ENCODE assay signal across 13 cellular contexts in the genomic region with DNA sequence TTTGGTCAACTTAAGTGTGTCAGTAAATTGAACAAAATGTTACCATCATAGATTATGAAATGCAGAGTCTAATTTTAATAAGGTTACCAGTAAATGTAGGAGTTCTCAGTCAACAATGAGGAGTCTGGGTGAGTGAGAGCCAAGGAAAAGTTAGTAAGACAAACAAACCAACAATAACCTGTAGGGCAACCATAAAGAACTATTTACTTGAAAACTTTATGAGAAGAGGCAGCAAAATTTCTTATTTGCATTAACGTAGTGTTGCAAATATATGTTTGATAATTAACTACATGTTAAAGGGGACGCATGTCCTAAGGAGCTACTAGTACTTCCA.
DNase-seq lines count a peak whose midpoint lies in the region; TF ChIP-seq lines count a peak whose summit lies in the region.
"Had no signal": no experiment of that assay in that cellular context is flagged by ENCODE, and none has a peak within 500 bp of the region (broad histone marks: within the 10 kb centered on the region; RNA-seq: fewer than 3 reads in every experiment).

No MANE protein-coding gene starts in this region.

- H3K9ac ChIP-seq in adipocyte (ENCODE audit: low read length), result no peak overlapping the region
- H3K9ac ChIP-seq: BLaER1 treated with 17β-estradiol and CSF1 and Interleukin-3, amounts not matched to agents 10 nM and 100 nM had no signal

- H3K27me3 ChIP-seq in adipocyte (replicated peaks; ENCODE audit: control insufficient read depth, insufficient read depth, low read length) (no peaks in the 10 kb centered on the region), MG63 (no peaks in the 10 kb centered on the region)
- H3K27me3 ChIP-seq: BLaER1 treated with 17β-estradiol and CSF1 and Interleukin-3, amounts not matched to agents 10 nM and 100 nM had no signal

- H3K36me3 ChIP-seq in adipocyte (ENCODE audit: control insufficient read depth, insufficient read depth, low read length, severe bottlenecking), result no peaks in the 10 kb centered on the region
- no peaks in the 10 kb centered on the region for H3K36me3 ChIP-seq in MG63
- H3K36me3 ChIP-seq: BLaER1 treated with 17β-estradiol and CSF1 and Interleukin-3, amounts not matched to agents 10 nM and 100 nM had no signal

- H3K9me3 ChIP-seq in adipocyte (ENCODE audit: control insufficient read depth, low read length) (no peaks in the 10 kb centered on the region), MG63 (no peaks in the 10 kb centered on the region)

- no peak for TF ChIP-seq CTCF in 22Rv1 (IDR thresholded peaks at IDR 0.05)
- TF ChIP-seq CTCF in LNCaP clone FGC (IDR thresholded peaks at IDR 0.05; ENCODE audit: control insufficient read depth, extremely low read depth, insufficient read depth), result no peak
- no peak for TF ChIP-seq CTCF in osteocyte (IDR thresholded peaks at IDR 0.05)

- no peak overlapping the region for H3K4me3 ChIP-seq in LNCaP clone FGC (ENCODE audit: low read depth, low read length)
- H3K4me3 ChIP-seq in adipocyte (ENCODE audit: low read length), result no peak overlapping the region
- H3K4me3 ChIP-seq in MG63, result no peak overlapping the region
- H3K4me3 ChIP-seq: BLaER1 treated with 17β-estradiol and CSF1 and Interleukin-3, amounts not matched to agents 10 nM and 100 nM had no signal

- peaks cover 10% of the 10 kb centered on the region for H3K4me1 ChIP-seq in adipocyte (ENCODE audit: control insufficient read depth, insufficient read depth, low read length)
- H3K4me1 ChIP-seq: BLaER1 treated with 17β-estradiol and CSF1 and Interleukin-3, amounts not matched to agents 10 nM and 100 nM had no signal

- peaks cover 9% of the 10 kb centered on the region for H3K27me3 Mint-ChIP-seq in osteocyte (ENCODE audit: unreplicated experiment)
- H3K27me3 Mint-ChIP-seq: B cell; CD8-positive, alpha-beta memory T cell had no signal

- H3K27ac ChIP-seq in 22Rv1, result peak overlapping the region; percentile 99
- H3K27ac ChIP-seq: BLaER1 treated with 17β-estradiol and CSF1 and Interleukin-3, amounts not matched to agents 10 nM and 100 nM had no signal

- H3K27ac Mint-ChIP-seq in osteocyte (ENCODE audit: unreplicated experiment), result no peak overlapping the region
- H3K27ac Mint-ChIP-seq: B cell, H9 had no signal

- no peaks in the 10 kb centered on the region for H3K36me3 Mint-ChIP-seq in osteocyte (ENCODE audit: unreplicated experiment)
- H3K36me3 Mint-ChIP-seq: CD4-positive, CD25-positive, alpha-beta regulatory T cell; CD8-positive, alpha-beta memory T cell had no signal

- DNase-seq in LNCaP clone FGC (ENCODE audit: low read depth), result peak; percentile 95
- peak; percentile 12 for DNase-seq in adipocyte (ENCODE audit: low read depth)
- peak; percentile 23 for DNase-seq in renal cortical epithelial cell (ENCODE audit: low read depth)
- no peak for DNase-seq in GOT3 (lab: John Stamatoyannopoulos, UW)
- no peak for DNase-seq in osteocyte (ENCODE audit: extremely low spot score, unreplicated experiment)
- DNase-seq in MG63, result no peak
- DNase-seq: CD4-positive, CD25-positive, alpha-beta regulatory T cell; CD8-positive, alpha-beta memory T cell; COR-L47; H9 had no signal

- H3K4me3 Mint-ChIP-seq in osteocyte (ENCODE audit: unreplicated experiment), result no peak overlapping the region
- H3K4me3 Mint-ChIP-seq: B cell; CD4-positive, CD25-positive, alpha-beta regulatory T cell; CD8-positive, alpha-beta memory T cell; H9 had no signal

- no peaks in the 10 kb centered on the region for H3K9me3 Mint-ChIP-seq in osteocyte (ENCODE audit: unreplicated experiment)
- H3K9me3 Mint-ChIP-seq: CD8-positive, alpha-beta memory T cell had no signal

- no peaks in the 10 kb centered on the region for H3K4me1 Mint-ChIP-seq in osteocyte (ENCODE audit: unreplicated experiment)
- H3K4me1 Mint-ChIP-seq: B cell; CD4-positive, CD25-positive, alpha-beta regulatory T cell; CD8-positive, alpha-beta memory T cell; H9 had no signal

Comparison
In these comparisons a context has a peak if more than half of its experiments do, and no peak if none do; other contexts are left out.
1. DNase-seq: peak in LNCaP clone FGC (single experiment), adipocyte (single experiment) and renal cortical epithelial cell (single experiment); none in GOT3 (single experiment), osteocyte (single experiment) and MG63 (single experiment).